In genomic region chr3:171943262-171944108, GRCh38 we compare ENCODE assay signal across 15 cellular contexts.
DNase-seq lines count a peak whose midpoint lies in the region; ATAC-seq, FAIRE-seq and TF ChIP-seq lines count a peak whose summit lies in the region.
"Had no signal": no experiment of that assay in that cellular context is flagged by ENCODE, and none has a peak within 500 bp of the region (broad histone marks: within the 10 kb centered on the region; RNA-seq: fewer than 3 reads in every experiment).

No MANE protein-coding gene starts in this region.

- H3K9me3 Mint-ChIP-seq in nephron: peaks cover 8% of the 10 kb centered on the region
- H3K9me3 Mint-ChIP-seq in activated naive CD4-positive, alpha-beta T cell treated with anti-CD3 and anti-CD28 coated beads, Interleukin-2, amount 50 U/mL, for 72 hours: peaks cover 0 to 3% of the 10 kb centered on the region in 2 donors
- H3K9me3 Mint-ChIP-seq in natural killer cell: no peaks in the 10 kb centered on the region
- H3K9me3 Mint-ChIP-seq: CD4-positive, alpha-beta T cell; HFFc6 had no signal

- no peaks in the 10 kb centered on the region for H3F3A ChIP-seq in Loucy (ENCODE audit: low read depth)

- H3K27ac Mint-ChIP-seq in nephron (peak overlapping the region; percentile 55 to 74 (median 67)), natural killer cell (no peak overlapping the region)
- H3K27ac Mint-ChIP-seq in activated naive CD4-positive, alpha-beta T cell treated with anti-CD3 and anti-CD28 coated beads, Interleukin-2, amount 50 U/mL, for 72 hours: no peak overlapping the region
- H3K27ac Mint-ChIP-seq: B cell; CD4-positive, alpha-beta T cell; HFFc6 had no signal

- H3K27me3 Mint-ChIP-seq in nephron (ENCODE audit: low read depth): no peaks in the 10 kb centered on the region
- H3K27me3 Mint-ChIP-seq in natural killer cell (ENCODE audit: low read depth in 2 of 2): peaks cover 5 to 12% of the 10 kb centered on the region in 2 donors
- H3K27me3 Mint-ChIP-seq: B cell had no signal

- peak in 1 of 2 experiments; percentile 45; a peak in 2 of 4 replicates for TF ChIP-seq RAD21 in K562 (CRISPR knock-in tag; conservative IDR thresholded peaks at IDR 0.05 in 1 of 2, IDR thresholded peaks at IDR 0.05 in 1 of 2)

- peak; percentile 13 for TF ChIP-seq CTCF in GM10266 (IDR thresholded peaks at IDR 0.05; ENCODE audit: control insufficient read depth, insufficient read depth, low read depth, missing control alignments)
- no peak; the same call in 1 of the 2 replicates for TF ChIP-seq CTCF in Loucy (conservative IDR thresholded peaks at IDR 0.05; ENCODE audit: low read length)
- TF ChIP-seq CTCF in K562 (IDR thresholded peaks at IDR 0.05 in 2 of 3, conservative IDR thresholded peaks at IDR 0.05 in 1 of 3; ENCODE audit: insufficient read depth in 2 of 3, low read depth in 1 of 3, low read length in 3 of 3): peak in 1 of 3 experiments; percentile 23; a peak in 1 of 6 replicates
- TF ChIP-seq CTCF in nephron (IDR thresholded peaks at IDR 0.05; ENCODE audit: unreplicated experiment in 3 of 3): no peak
- no peak for TF ChIP-seq CTCF in natural killer cell (IDR thresholded peaks at IDR 0.05)

- H2AFZ ChIP-seq in Loucy (ENCODE audit: low read length): peak overlapping the region; percentile 41; the same call in 1 of the 2 replicates
- H2AFZ ChIP-seq in K562 (ENCODE audit: low read depth, low read length): peak overlapping the region; percentile 60

- ATAC-seq in K562 (peak; percentile 54), GM21723 (IDR thresholded peaks at IDR 0.05; ENCODE audit: unreplicated experiment) (no peak), natural killer cell (no peak)
- ATAC-seq in activated naive CD4-positive, alpha-beta T cell treated with anti-CD3 and anti-CD28 coated beads, Interleukin-2, amount 50 U/mL, for 72 hours: no peak

- FAIRE-seq in K562 (lab: Jason Lieb, UNC): peak; percentile 60

- H3K4me3 Mint-ChIP-seq in nephron: no peak overlapping the region
- H3K4me3 Mint-ChIP-seq in natural killer cell: no peak overlapping the region
- H3K4me3 Mint-ChIP-seq: B cell; CD4-positive, alpha-beta T cell; HFFc6 had no signal

- no peak overlapping the region for H3K27ac ChIP-seq in K562 (ENCODE audit: extremely low read depth, low read depth, low read length)
- H3K27ac ChIP-seq: GM23248, KMS-11 had no signal

- H3K9ac ChIP-seq in Loucy (ENCODE audit: low read depth, low read length, poor library complexity, severe bottlenecking) (no peak overlapping the region), K562 (ENCODE audit: insufficient read depth in 1 of 2, low read depth in 2 of 2, low read length in 2 of 2) (no peak overlapping the region)
- H3K9ac ChIP-seq: GM23248, KMS-11 had no signal

- no peaks in the 10 kb centered on the region for H3K4me1 ChIP-seq in Loucy (ENCODE audit: insufficient read depth, low read length, poor library complexity, severe bottlenecking)
- H3K4me1 ChIP-seq in K562 (replicated peaks in 1 of 2; ENCODE audit: control insufficient read depth in 2 of 2, insufficient read depth in 2 of 2, low read length in 2 of 2): peaks cover 0 to 13% of the 10 kb centered on the region in 2 experiments; a peak in 3 of 5 replicates

- DNase-seq in GM10266 (ENCODE audit: extremely low spot score): no peak
- DNase-seq in K562 (ENCODE audit: extremely low read depth in 1 of 4, low spot score in 3 of 4): no peak
- DNase-seq in activated naive CD4-positive, alpha-beta T cell treated with anti-CD3 and anti-CD28 coated beads, Interleukin-2, amount 50 U/mL, for 72 hours (ENCODE audit: low spot score in 2 of 2): no peak
- DNase-seq in natural killer cell: no peak
- no peak for DNase-seq in SHP77 (lab: John Stamatoyannopoulos, UW)
- DNase-seq: CD4-positive, alpha-beta T cell; GM23248; HFFc6; NCI-H187 treated with DMSO at 0.1 percent for 48 hours; NCI-H446 had no signal

- POLR2A ChIA-PET in K562 (lab: Yijun Ruan, JAX): no interaction called here

- TF ChIP-seq EP300 in K562 (IDR thresholded peaks at IDR 0.05; ENCODE audit: low read length): no peak

- H4K20me1 ChIP-seq in Loucy (ENCODE audit: insufficient read depth, low read length, poor library complexity, severe bottlenecking): no peaks in the 10 kb centered on the region
- no peaks in the 10 kb centered on the region for H4K20me1 ChIP-seq in K562 (replicated peaks; ENCODE audit: control insufficient read depth, insufficient read depth, low read length)

- CTCF ChIA-PET in K562 (lab: Yijun Ruan, JAX; ENCODE audit: low intra/inter-chr PET ratio): no interaction called here

- no peaks in the 10 kb centered on the region for H3K79me2 ChIP-seq in Loucy (ENCODE audit: insufficient read depth, low read length)
- no peaks in the 10 kb centered on the region for H3K79me2 ChIP-seq in K562 (ENCODE audit: control insufficient read depth, insufficient read depth, low read length)

- in situ Hi-C loops in K562 (cut with MboI): no loop called here

- H3K36me3 ChIP-seq in Loucy (ENCODE audit: insufficient read depth, low read length): no peaks in the 10 kb centered on the region
- H3K36me3 ChIP-seq in K562 (ENCODE audit: control insufficient read depth, insufficient read depth, low read length): no peaks in the 10 kb centered on the region

- no peak overlapping the region for H3K4me3 ChIP-seq in Loucy (ENCODE audit: low read length, poor library complexity, severe bottlenecking)
- H3K4me3 ChIP-seq in K562: no peak overlapping the region
- H3K4me3 ChIP-seq: GM23248 had no signal

- H3K9me2 ChIP-seq in Loucy (replicated peaks; ENCODE audit: low read depth, low read length): no peaks in the 10 kb centered on the region

- H3K4me2 ChIP-seq in Loucy (ENCODE audit: low read depth, low read length, poor library complexity, severe bottlenecking): no peak overlapping the region
- H3K4me2 ChIP-seq in K562 (ENCODE audit: insufficient read depth, low read length): no peak overlapping the region
- H3K4me2 ChIP-seq: KMS-11 had no signal

- intact Hi-C loops in K562 (cut with micrococcal nuclease) (no loop called here), natural killer cell (cut with micrococcal nuclease) (no loop called here)

- TF ChIP-seq POLR2A in K562 (conservative IDR thresholded peaks at IDR 0.05): no peak

- H3K36me3 Mint-ChIP-seq in nephron (ENCODE audit: low read depth) (no peaks in the 10 kb centered on the region), natural killer cell (no peaks in the 10 kb centered on the region)
- H3K36me3 Mint-ChIP-seq in activated naive CD4-positive, alpha-beta T cell treated with anti-CD3 and anti-CD28 coated beads, Interleukin-2, amount 50 U/mL, for 72 hours: no peaks in the 10 kb centered on the region

- peaks cover 32% of the 10 kb centered on the region for H3K4me1 Mint-ChIP-seq in nephron
- peaks cover 0 to 6% of the 10 kb centered on the region in 2 donors for H3K4me1 Mint-ChIP-seq in natural killer cell
- H3K4me1 Mint-ChIP-seq: B cell had no signal

- H3K27me3 ChIP-seq in Loucy (ENCODE audit: insufficient read depth, low read length, poor library complexity, severe bottlenecking) (no peaks in the 10 kb centered on the region), K562 (ENCODE audit: control insufficient read depth in 2 of 2, insufficient read depth in 2 of 2, low read length in 2 of 2) (no peaks in the 10 kb centered on the region)

- 57% methylated on average over 17 of the region's 17 CpGs for WGBS in K562 (ENCODE audit: insufficient coverage, low coverage, missing lambda C conversion rate)

- H3K9me3 ChIP-seq in Loucy (ENCODE audit: insufficient read depth, low read depth, low read length): no peaks in the 10 kb centered on the region
- no peaks in the 10 kb centered on the region for H3K9me3 ChIP-seq in K562 (replicated peaks; ENCODE audit: control insufficient read depth, insufficient read depth, low read depth, low read length)

- BruUV-seq in K562 (replicated peaks; lab: Mats Ljungman, UMichigan): no TSS peak

- H3K9me1 ChIP-seq in K562 (ENCODE audit: control insufficient read depth, insufficient read depth, low read length): no peaks in the 10 kb centered on the region

TF ChIP-seq in K562, 482 proteins besides CTCF, POLR2A, EP300 and RAD21 (continues in another document):
- peak; percentile 20; the same call in 1 of the 2 replicates for TF ChIP-seq SMARCE1 (IDR thresholded peaks at IDR 0.05)
- TF ChIP-seq ZFPM2 (CRISPR knock-in tag; IDR thresholded peaks at IDR 0.05): no peak
- TF ChIP-seq MIER1 (IDR thresholded peaks at IDR 0.05; ENCODE audit: low read depth): no peak
- no peak for TF ChIP-seq RBM14 (IDR thresholded peaks at IDR 0.05; ENCODE audit: borderline replicate concordance, insufficient read depth, low read depth, low read length)
- TF ChIP-seq ZBTB49 (CRISPR knock-in tag; IDR thresholded peaks at IDR 0.05; ENCODE audit: borderline replicate concordance): no peak
- TF ChIP-seq HEY1 (CRISPR knock-in tag; IDR thresholded peaks at IDR 0.05; ENCODE audit: borderline replicate concordance): no peak
- TF ChIP-seq ZBTB12 (CRISPR knock-in tag; IDR thresholded peaks at IDR 0.05): no peak
- no peak for TF ChIP-seq HCFC1 (IDR thresholded peaks at IDR 0.05; ENCODE audit: low read depth, low read length)
- TF ChIP-seq ZNF445 (CRISPR knock-in tag; IDR thresholded peaks at IDR 0.05; ENCODE audit: low read depth): no peak

Comparison
In these comparisons a context has a peak if more than half of its experiments do, and no peak if none do; other contexts are left out.
1. H3K27ac Mint-ChIP-seq: peak in nephron (3 of 3); none in activated naive CD4-positive, alpha-beta T cell treated with anti-CD3 and anti-CD28 coated beads, Interleukin-2, amount 50 U/mL, for 72 hours (0 of 2) and natural killer cell (0 of 2).